In genomic region chr17:41301204-41301790, GRCh38 we compare ENCODE assay signal across 23 cellular contexts. TPM values are rescaled to one million over a fixed set of nuclear protein-coding genes. Genes with fewer than 3 reads are reported as not detected.
"Had no signal": no experiment of that assay in that cellular context is flagged by ENCODE, and none has a peak within 500 bp of the region (broad histone marks: within the 10 kb centered on the region; RNA-seq: fewer than 3 reads in every experiment).

No MANE protein-coding gene starts in this region.

- FAIRE-seq: endometrium had no signal

- H3K4me3 Mint-ChIP-seq: activated B cell treated with CpG ODN at 0.5 μM for 24 hours; activated CD4-positive, alpha-beta memory T cell treated with anti-CD3 and anti-CD28 coated beads, Interleukin-2, amount 10 ng/mL, durations not matched to agents 7 days and 5 days; activated CD8-positive, alpha-beta memory T cell treated with anti-CD3 and anti-CD28 coated beads, Interleukin-2, amount 10 ng/mL, durations not matched to agents 7 days and 5 days; activated naive CD8-positive, alpha-beta T cell treated with anti-CD3 and anti-CD28 coated beads for 36 hours; stimulated activated memory B cell treated with anti-CD40 and anti-IgM and Interleukin-4, amounts not matched to agents 10 μg/mL and 1 μg/mL and 100 μg/mL, for 72 hours had no signal

- H3K36me3 Mint-ChIP-seq: activated CD8-positive, alpha-beta memory T cell treated with anti-CD3 and anti-CD28 coated beads, Interleukin-2, amount 10 ng/mL, durations not matched to agents 7 days and 5 days; activated naive CD8-positive, alpha-beta T cell treated with anti-CD3 and anti-CD28 coated beads for 36 hours; stimulated activated memory B cell treated with anti-CD40 and anti-IgM and Interleukin-4, amounts not matched to agents 10 μg/mL and 1 μg/mL and 100 μg/mL, for 72 hours had no signal

- ATAC-seq: activated CD8-positive, alpha-beta memory T cell treated with anti-CD3 and anti-CD28 coated beads, Interleukin-2, amount 10 ng/mL, durations not matched to agents 7 days and 5 days; body of pancreas; naive thymus-derived CD4-positive, alpha-beta T cell; stimulated activated memory B cell treated with anti-CD40 and anti-IgM and Interleukin-4, amounts not matched to agents 10 μg/mL and 1 μg/mL and 100 μg/mL, for 72 hours had no signal

- H3K27ac ChIP-seq: body of pancreas, esophagus muscularis mucosa, ovary, sigmoid colon, thyroid gland had no signal

- H3K9me3 Mint-ChIP-seq: stimulated activated memory B cell treated with anti-CD40 and anti-IgM and Interleukin-4, amounts not matched to agents 10 μg/mL and 1 μg/mL and 100 μg/mL, for 72 hours had no signal

- H3K9me3 ChIP-seq: body of pancreas, esophagus muscularis mucosa, ovary, sigmoid colon, thyroid gland had no signal

- H3K4me3 ChIP-seq: body of pancreas, esophagus muscularis mucosa, ovary, sigmoid colon, thyroid gland had no signal

- H3K36me3 ChIP-seq: esophagus muscularis mucosa, ovary, sigmoid colon, thyroid gland had no signal

- H3K4me1 ChIP-seq: body of pancreas, thyroid gland had no signal

- DNase-seq: activated B cell treated with CpG ODN at 0.5 μM for 24 hours; activated CD4-positive, alpha-beta memory T cell treated with anti-CD3 and anti-CD28 coated beads, Interleukin-2, amount 10 ng/mL, durations not matched to agents 7 days and 5 days; activated CD4-positive, alpha-beta T cell treated with anti-CD3 and anti-CD28 coated beads for 48 hours; activated CD8-positive, alpha-beta memory T cell treated with anti-CD3 and anti-CD28 coated beads, Interleukin-2, amount 10 ng/mL, durations not matched to agents 7 days and 5 days; activated naive CD8-positive, alpha-beta T cell treated with anti-CD3 and anti-CD28 coated beads for 36 hours; amniotic stem cell; body of pancreas; cortex of kidney; left cardiac atrium; mesendoderm; naive thymus-derived CD4-positive, alpha-beta T cell; ovary; sigmoid colon; stimulated activated CD4-positive, alpha-beta T cell treated with anti-CD3 and anti-CD28 coated beads, Interleukin-4, amount 100 ng/mL, for 4 hours; T-helper 1 cell; T-helper 9 cell; thyroid gland had no signal

- H3K27me3 ChIP-seq: body of pancreas, ovary, sigmoid colon, thyroid gland had no signal

- H3K27me3 Mint-ChIP-seq: activated CD4-positive, alpha-beta memory T cell treated with anti-CD3 and anti-CD28 coated beads, Interleukin-2, amount 10 ng/mL, durations not matched to agents 7 days and 5 days; activated naive CD8-positive, alpha-beta T cell treated with anti-CD3 and anti-CD28 coated beads for 36 hours had no signal

- H3K27ac Mint-ChIP-seq: activated B cell treated with CpG ODN at 0.5 μM for 24 hours; activated CD4-positive, alpha-beta memory T cell treated with anti-CD3 and anti-CD28 coated beads, Interleukin-2, amount 10 ng/mL, durations not matched to agents 7 days and 5 days; activated CD8-positive, alpha-beta memory T cell treated with anti-CD3 and anti-CD28 coated beads, Interleukin-2, amount 10 ng/mL, durations not matched to agents 7 days and 5 days; activated naive CD8-positive, alpha-beta T cell treated with anti-CD3 and anti-CD28 coated beads for 36 hours; stimulated activated memory B cell treated with anti-CD40 and anti-IgM and Interleukin-4, amounts not matched to agents 10 μg/mL and 1 μg/mL and 100 μg/mL, for 72 hours had no signal

- H3K4me1 Mint-ChIP-seq: activated CD4-positive, alpha-beta memory T cell treated with anti-CD3 and anti-CD28 coated beads, Interleukin-2, amount 10 ng/mL, durations not matched to agents 7 days and 5 days had no signal

RNA-seq across cellular contexts. Expression of gene KRTAP29-1, which starts 1.4 kb away (rescaled TPM):
- total RNA-seq: activated B cell treated with CpG ODN at 0.5 μM for 24 hours; activated CD4-positive, alpha-beta memory T cell treated with anti-CD3 and anti-CD28 coated beads, Interleukin-2, amount 10 ng/mL, durations not matched to agents 7 days and 5 days; activated CD8-positive, alpha-beta memory T cell treated with anti-CD3 and anti-CD28 coated beads, Interleukin-2, amount 10 ng/mL, durations not matched to agents 7 days and 5 days; activated naive CD8-positive, alpha-beta T cell treated with anti-CD3 and anti-CD28 coated beads for 36 hours; body of pancreas; esophagus muscularis mucosa; glomerular endothelial cell; left cardiac atrium; mucosa of gallbladder; naive thymus-derived CD4-positive, alpha-beta T cell; ovary; sigmoid colon; thyroid gland; urinary bladder had no signal
- polyA plus RNA-seq: ovary, sigmoid colon, urinary bladder had no signal

RNA-seq across cellular contexts. Expression of gene KRTAP16-1, which starts 7.8 kb away (rescaled TPM):
- total RNA-seq: activated B cell treated with CpG ODN at 0.5 μM for 24 hours; activated CD8-positive, alpha-beta memory T cell treated with anti-CD3 and anti-CD28 coated beads, Interleukin-2, amount 10 ng/mL, durations not matched to agents 7 days and 5 days; activated naive CD8-positive, alpha-beta T cell treated with anti-CD3 and anti-CD28 coated beads for 36 hours; body of pancreas; esophagus muscularis mucosa; glomerular endothelial cell; left cardiac atrium; mucosa of gallbladder; ovary; sigmoid colon; thyroid gland; urinary bladder had no signal
- polyA plus RNA-seq: ovary, sigmoid colon, urinary bladder had no signal

RNA-seq across cellular contexts. Expression of gene KRTAP17-1, which starts 14.2 kb away (rescaled TPM):
- total RNA-seq: activated B cell treated with CpG ODN at 0.5 μM for 24 hours; activated CD4-positive, alpha-beta memory T cell treated with anti-CD3 and anti-CD28 coated beads, Interleukin-2, amount 10 ng/mL, durations not matched to agents 7 days and 5 days; activated CD8-positive, alpha-beta memory T cell treated with anti-CD3 and anti-CD28 coated beads, Interleukin-2, amount 10 ng/mL, durations not matched to agents 7 days and 5 days; activated naive CD8-positive, alpha-beta T cell treated with anti-CD3 and anti-CD28 coated beads for 36 hours; body of pancreas; esophagus muscularis mucosa; glomerular endothelial cell; left cardiac atrium; mucosa of gallbladder; naive thymus-derived CD4-positive, alpha-beta T cell; ovary; sigmoid colon; thyroid gland; urinary bladder had no signal
- polyA plus RNA-seq: naive thymus-derived CD4-positive, alpha-beta T cell; ovary; sigmoid colon; urinary bladder had no signal

RNA-seq across cellular contexts. Expression of gene KRTAP9-7, which starts 25.8 kb away (rescaled TPM):
- total RNA-seq: activated B cell treated with CpG ODN at 0.5 μM for 24 hours; activated CD4-positive, alpha-beta memory T cell treated with anti-CD3 and anti-CD28 coated beads, Interleukin-2, amount 10 ng/mL, durations not matched to agents 7 days and 5 days; activated CD8-positive, alpha-beta memory T cell treated with anti-CD3 and anti-CD28 coated beads, Interleukin-2, amount 10 ng/mL, durations not matched to agents 7 days and 5 days; activated naive CD8-positive, alpha-beta T cell treated with anti-CD3 and anti-CD28 coated beads for 36 hours; body of pancreas; esophagus muscularis mucosa; glomerular endothelial cell; left cardiac atrium; mucosa of gallbladder; naive thymus-derived CD4-positive, alpha-beta T cell; ovary; sigmoid colon; thyroid gland; urinary bladder had no signal
- polyA plus RNA-seq: naive thymus-derived CD4-positive, alpha-beta T cell; ovary; sigmoid colon; urinary bladder had no signal

RNA-seq across cellular contexts. Expression of gene KRTAP9-6, which starts 36.1 kb away (rescaled TPM):
- total RNA-seq: activated B cell treated with CpG ODN at 0.5 μM for 24 hours; activated CD4-positive, alpha-beta memory T cell treated with anti-CD3 and anti-CD28 coated beads, Interleukin-2, amount 10 ng/mL, durations not matched to agents 7 days and 5 days; activated CD8-positive, alpha-beta memory T cell treated with anti-CD3 and anti-CD28 coated beads, Interleukin-2, amount 10 ng/mL, durations not matched to agents 7 days and 5 days; activated naive CD8-positive, alpha-beta T cell treated with anti-CD3 and anti-CD28 coated beads for 36 hours; body of pancreas; esophagus muscularis mucosa; glomerular endothelial cell; left cardiac atrium; mucosa of gallbladder; naive thymus-derived CD4-positive, alpha-beta T cell; ovary; sigmoid colon; thyroid gland; urinary bladder had no signal
- polyA plus RNA-seq: naive thymus-derived CD4-positive, alpha-beta T cell; ovary; sigmoid colon; urinary bladder had no signal
